Comparison of ENCODE assay signal across 35 cellular contexts in genomic region chr14:31718585-31718984, GRCh38.
"Had no signal": no experiment of that assay in that cellular context is flagged by ENCODE, and none has a peak within 500 bp of the region (broad histone marks: within the 10 kb centered on the region; RNA-seq: fewer than 3 reads in every experiment).

No MANE protein-coding gene starts in this region.

- H3K27ac ChIP-seq: brain microvascular endothelial cell, SJCRH30, WERI-Rb-1 had no signal

- H3K4me3 ChIP-seq: MG63, SJCRH30 had no signal

- DNase-seq: activated CD4-positive, alpha-beta memory T cell treated with anti-CD3 and anti-CD28 coated beads, Interleukin-2, amount 10 ng/mL, durations not matched to agents 7 days and 5 days; activated CD4-positive, alpha-beta T cell treated with anti-CD3 and anti-CD28 coated beads for 1 hour; activated CD4-positive, alpha-beta T cell treated with anti-CD3 and anti-CD28 coated beads for 48 hours; activated CD4-positive, CD25-positive, alpha-beta regulatory T cell; activated CD8-positive, alpha-beta memory T cell treated with anti-CD3 and anti-CD28 coated beads for 24 hours; activated CD8-positive, alpha-beta memory T cell treated with anti-CD3 and anti-CD28 coated beads, Interleukin-2, amount 10 ng/mL, durations not matched to agents 7 days and 5 days; activated CD8-positive, alpha-beta memory T cell treated with anti-CD3 and anti-CD28 coated beads, Interleukin-2, amount 50 U/mL, for 48 hours; activated effector memory CD4-positive, alpha-beta T cell treated with anti-CD3 and anti-CD28 coated beads, Interleukin-2, amount 50 U/mL, for 16 hours; activated naive CD4-positive, alpha-beta T cell; activated naive CD4-positive, alpha-beta T cell treated with anti-CD3 and anti-CD28 coated beads, Interleukin-2, amount 50 U/mL, for 16 hours; activated naive CD8-positive, alpha-beta T cell treated with anti-CD3 and anti-CD28 coated beads for 36 hours; activated T-cell treated with anti-CD3 and anti-CD28 coated beads, Interleukin-2, amount 50 U/mL, for 72 hours; amniotic stem cell; aorta; brain microvascular endothelial cell; Karpas-422; KBM-7; MG63; NCI-H1048; NCI-H1105 treated with DMSO at 0.1 percent for 48 hours; NCI-H1436; NCI-H1694; NCI-H1930; NCI-H2081 treated with DMSO at 0.1 percent for 48 hours; NCI-H345; NCI-H524 treated with DMSO at 0.1 percent for 48 hours; RPMI8226; SJCRH30; SW 1271; T-helper 1 cell; T-helper 2 cell; T-helper 9 cell; WERI-Rb-1 had no signal

- ATAC-seq: activated CD8-positive, alpha-beta memory T cell treated with anti-CD3 and anti-CD28 coated beads, Interleukin-2, amount 10 ng/mL, durations not matched to agents 7 days and 5 days; activated T-cell treated with anti-CD3 and anti-CD28 coated beads, Interleukin-2, amount 50 U/mL, for 72 hours; activated T-helper 17 cell treated with anti-CD3 and anti-CD28 coated beads, Interleukin-2, amount 50 U/mL, for 72 hours; Panc1 had no signal

- H3K27me3 ChIP-seq: brain microvascular endothelial cell, MG63, SJCRH30 had no signal

- H3K9me3 ChIP-seq: MG63, SJCRH30 had no signal

- H3K4me1 ChIP-seq: SJCRH30 had no signal

- H3K36me3 ChIP-seq: brain microvascular endothelial cell, MG63, SJCRH30, WERI-Rb-1 had no signal
